In genomic region chr1:42937836-42938595, GRCh38 we compare ENCODE assay signal across 10 cellular contexts. TPM values are rescaled to one million over a fixed set of nuclear protein-coding genes. Genes with fewer than 3 reads are reported as not detected.
A peak's percentile ranks its signal among the peaks of the same experiment; 100 is the strongest.
DNase-seq lines count a peak whose midpoint lies in the region; ATAC-seq lines count a peak whose summit lies in the region.
"Had no signal": no experiment of that assay in that cellular context is flagged by ENCODE, and none has a peak within 500 bp of the region (broad histone marks: within the 10 kb centered on the region; RNA-seq: fewer than 3 reads in every experiment).

No MANE protein-coding gene starts in this region.

- H3K36me3 Mint-ChIP-seq in activated CD4-positive, alpha-beta T cell treated with anti-CD3 and anti-CD28 coated beads for 36 hours (ENCODE audit: low read depth) = peaks cover 85% of the 10 kb centered on the region

- H3K4me3 Mint-ChIP-seq in activated CD4-positive, alpha-beta T cell treated with anti-CD3 and anti-CD28 coated beads for 36 hours = no peak overlapping the region
- H3K4me3 Mint-ChIP-seq in stimulated activated naive CD8-positive, alpha-beta T cell treated with anti-CD3 and anti-CD28 coated beads, Interleukin-15, amount 100 ng/mL, for 72 hours = no peak overlapping the region

- no peak for ATAC-seq in activated CD4-positive, alpha-beta T cell treated with anti-CD3 and anti-CD28 coated beads for 36 hours
- peak; percentile 19 for ATAC-seq in esophagus mucosa
- peak; percentile 42 for ATAC-seq in stimulated activated naive CD8-positive, alpha-beta T cell treated with anti-CD3 and anti-CD28 coated beads, Interleukin-15, amount 100 ng/mL, for 72 hours
- ATAC-seq in HG03432 (IDR thresholded peaks at IDR 0.05; ENCODE audit: unreplicated experiment) = no peak
- no peak for ATAC-seq in GM19328 (IDR thresholded peaks at IDR 0.05; ENCODE audit: unreplicated experiment)

- CTCF ChIA-PET in activated CD4-positive, alpha-beta T cell treated with anti-CD3 and anti-CD28 coated beads for 36 hours (lab: Charles Lee) = interaction anchor here (1.3 to 1.4 kb wide), 3 partner anchors 14 to 20 kb away, joined by 4 to 5 read pairs (median 4); no protein-coding TSS in a partner anchor

- no peaks in the 10 kb centered on the region for H3K9me3 Mint-ChIP-seq in activated CD4-positive, alpha-beta T cell treated with anti-CD3 and anti-CD28 coated beads for 36 hours (ENCODE audit: low read depth)
- H3K9me3 Mint-ChIP-seq in stimulated activated naive CD8-positive, alpha-beta T cell treated with anti-CD3 and anti-CD28 coated beads, Interleukin-15, amount 100 ng/mL, for 72 hours = no peaks in the 10 kb centered on the region

- no peaks in the 10 kb centered on the region for H3K27me3 Mint-ChIP-seq in activated CD4-positive, alpha-beta T cell treated with anti-CD3 and anti-CD28 coated beads for 36 hours
- no peaks in the 10 kb centered on the region for H3K27me3 Mint-ChIP-seq in stimulated activated naive CD8-positive, alpha-beta T cell treated with anti-CD3 and anti-CD28 coated beads, Interleukin-15, amount 100 ng/mL, for 72 hours

- no peak for DNase-seq in activated CD4-positive, alpha-beta T cell treated with anti-CD3 and anti-CD28 coated beads for 36 hours
- DNase-seq in activated CD4-positive, alpha-beta T cell treated with anti-CD3 and anti-CD28 coated beads, Interleukin-2, amount 50 U/mL, for 4 hours = no peak
- DNase-seq in SKM-1 (lab: John Stamatoyannopoulos, UW; ENCODE audit: unreplicated experiment) (peak; percentile 41), NCI-H1930 (lab: John Stamatoyannopoulos, UW) (no peak)
- DNase-seq in stimulated activated naive CD8-positive, alpha-beta T cell treated with anti-CD3 and anti-CD28 coated beads, Interleukin-15, amount 100 ng/mL, for 72 hours = no peak
- DNase-seq: ACHN, NCI-H446 had no signal

- intact Hi-C loops in activated CD4-positive, alpha-beta T cell treated with anti-CD3 and anti-CD28 coated beads for 36 hours (cut with DNase I, micrococcal nuclease) = no loop called here

- H3K27ac Mint-ChIP-seq in activated CD4-positive, alpha-beta T cell treated with anti-CD3 and anti-CD28 coated beads for 36 hours = peak overlapping the region; percentile 88
- peak overlapping the region; percentile 83 to 84 for H3K27ac Mint-ChIP-seq in stimulated activated naive CD8-positive, alpha-beta T cell treated with anti-CD3 and anti-CD28 coated beads, Interleukin-15, amount 100 ng/mL, for 72 hours

- POLR2A ChIA-PET in activated CD4-positive, alpha-beta T cell treated with anti-CD3 and anti-CD28 coated beads for 36 hours (lab: Charles Lee) = interaction anchor here (0.7 kb wide), 1 partner anchor 19 kb away, joined by 3 read pairs; no protein-coding TSS in a partner anchor

- peaks cover 96% of the 10 kb centered on the region for H3K4me1 Mint-ChIP-seq in activated CD4-positive, alpha-beta T cell treated with anti-CD3 and anti-CD28 coated beads for 36 hours
- peaks cover 100% of the 10 kb centered on the region for H3K4me1 Mint-ChIP-seq in stimulated activated naive CD8-positive, alpha-beta T cell treated with anti-CD3 and anti-CD28 coated beads, Interleukin-15, amount 100 ng/mL, for 72 hours

RNA-seq across cellular contexts. Expression of gene SLC2A1, which starts 20.7 kb away (rescaled TPM):
- total RNA-seq in activated CD4-positive, alpha-beta T cell treated with anti-CD3 and anti-CD28 coated beads for 36 hours = 100 to 1,000 TPM; 115 to 125 TPM
- total RNA-seq in esophagus mucosa = 243 TPM

Comparison
In these comparisons a context has a peak if more than half of its experiments do, and no peak if none do; other contexts are left out.
1. ATAC-seq: peak in esophagus mucosa (single experiment) and stimulated activated naive CD8-positive, alpha-beta T cell treated with anti-CD3 and anti-CD28 coated beads, Interleukin-15, amount 100 ng/mL, for 72 hours (single experiment); none in activated CD4-positive, alpha-beta T cell treated with anti-CD3 and anti-CD28 coated beads for 36 hours (single experiment), HG03432 (single experiment) and GM19328 (single experiment).